ENCODE assay signal across 12 cellular contexts in genomic region chr22:49867303-49868250, GRCh38. TPM values are rescaled to one million over a fixed set of nuclear protein-coding genes. Genes with fewer than 3 reads are reported as not detected.
DNase-seq lines count a peak whose midpoint lies in the region; ATAC-seq and TF ChIP-seq lines count a peak whose summit lies in the region.
"Had no signal": no experiment of that assay in that cellular context is flagged by ENCODE, and none has a peak within 500 bp of the region (broad histone marks: within the 10 kb centered on the region; RNA-seq: fewer than 3 reads in every experiment).

No MANE protein-coding gene starts in this region.

- H3K4me3 ChIP-seq in CD4-positive, CD25-positive, alpha-beta regulatory T cell (ENCODE audit: low read depth, low read length), result peak overlapping the region; percentile 56
- H3K4me3 ChIP-seq in HL-60 (replicated peaks; ENCODE audit: insufficient read depth, low read length), result no peak overlapping the region
- H3K4me3 ChIP-seq in lower lobe of right lung, result no peak overlapping the region

- peak overlapping the region; percentile 71 to 91 (median 76) for H3K27ac Mint-ChIP-seq in CD4-positive, CD25-positive, alpha-beta regulatory T cell
- peak overlapping the region; percentile 91 for H3K27ac Mint-ChIP-seq in activated T-helper 2 cell treated with anti-CD3 and anti-CD28 coated beads, Interferon-gamma antibody, Interleukin-2, Interleukin-4, amounts not matched to agents 10 μg/mL and 5 μg/mL and 100 μg/mL, durations not matched to agents 14 hours and 24 hours and 36 hours

- no peak for ATAC-seq in CD4-positive, CD25-positive, alpha-beta regulatory T cell (ENCODE audit: low read depth in 2 of 2)
- ATAC-seq in lower lobe of right lung (peak; percentile 59 to 63), HG03045 (IDR thresholded peaks at IDR 0.05; ENCODE audit: unreplicated experiment) (no peak)
- ATAC-seq: Right ventricle myocardium inferior had no signal

- H3K4me1 ChIP-seq in CD4-positive, CD25-positive, alpha-beta regulatory T cell (ENCODE audit: control insufficient read depth, insufficient read depth, low read length, poor library complexity, severe bottlenecking), result peaks cover 27% of the 10 kb centered on the region
- peaks cover 1% of the 10 kb centered on the region for H3K4me1 ChIP-seq in lower lobe of right lung

- H3K9me3 ChIP-seq in CD4-positive, CD25-positive, alpha-beta regulatory T cell (ENCODE audit: control insufficient read depth in 2 of 2, low read length in 2 of 2), result peaks cover 12% of the 10 kb centered on the region in 2 experiments
- H3K9me3 ChIP-seq in lower lobe of right lung, result peaks cover 25% of the 10 kb centered on the region

- H3K4me3 Mint-ChIP-seq in CD4-positive, CD25-positive, alpha-beta regulatory T cell, result peak overlapping the region; percentile 42 to 75 (median 59)
- peak overlapping the region; percentile 42 for H3K4me3 Mint-ChIP-seq in activated T-helper 2 cell treated with anti-CD3 and anti-CD28 coated beads, Interferon-gamma antibody, Interleukin-2, Interleukin-4, amounts not matched to agents 10 μg/mL and 5 μg/mL and 100 μg/mL, durations not matched to agents 14 hours and 24 hours and 36 hours (ENCODE audit: low read depth)

- peaks cover 6% of the 10 kb centered on the region for H3K27me3 Mint-ChIP-seq in CD4-positive, CD25-positive, alpha-beta regulatory T cell
- H3K27me3 Mint-ChIP-seq in activated T-helper 2 cell treated with anti-CD3 and anti-CD28 coated beads, Interferon-gamma antibody, Interleukin-2, Interleukin-4, amounts not matched to agents 10 μg/mL and 5 μg/mL and 100 μg/mL, durations not matched to agents 14 hours and 24 hours and 36 hours (ENCODE audit: low read depth), result no peaks in the 10 kb centered on the region

- peaks cover 0 to 24% (median 5%) of the 10 kb centered on the region in 7 donors for H3K9me3 Mint-ChIP-seq in CD4-positive, CD25-positive, alpha-beta regulatory T cell
- peaks cover 51% of the 10 kb centered on the region for H3K9me3 Mint-ChIP-seq in activated T-helper 2 cell treated with anti-CD3 and anti-CD28 coated beads, Interferon-gamma antibody, Interleukin-2, Interleukin-4, amounts not matched to agents 10 μg/mL and 5 μg/mL and 100 μg/mL, durations not matched to agents 14 hours and 24 hours and 36 hours

- DNase-seq in CD4-positive, CD25-positive, alpha-beta regulatory T cell, result peak in 1 of 3 donors; percentile 28
- peak in 1 of 2 experiments; percentile 91 for DNase-seq in HL-60 (ENCODE audit: low read depth in 1 of 2, low spot score in 1 of 2)
- DNase-seq in activated T-helper 2 cell treated with anti-CD3 and anti-CD28 coated beads, Interferon-gamma antibody, Interleukin-2, Interleukin-4, amounts not matched to agents 10 μg/mL and 5 μg/mL and 100 μg/mL, durations not matched to agents 14 hours and 24 hours and 36 hours (ENCODE audit: low spot score), result no peak
- DNase-seq in lower lobe of right lung, result no peak
- DNase-seq in NCI-H1105 treated with DMSO at 0.1 percent for 48 hours (lab: John Stamatoyannopoulos, UW), result no peak
- DNase-seq in dedifferentiated amniotic fluid mesenchymal stem cell (ENCODE audit: extremely low spot score), result no peak
- DNase-seq in NCI-H1930 (lab: John Stamatoyannopoulos, UW), result no peak
- DNase-seq: kidney; NCI-H1105; stimulated activated naive CD4-positive, alpha-beta T cell treated with Interleukin-2 at 50 U/mL for 16 hours had no signal

- no peaks in the 10 kb centered on the region for H3K27me3 ChIP-seq in CD4-positive, CD25-positive, alpha-beta regulatory T cell (ENCODE audit: control insufficient read depth, insufficient read depth, low read length)
- no peaks in the 10 kb centered on the region for H3K27me3 ChIP-seq in HL-60 (ENCODE audit: insufficient read depth, poor library complexity, severe bottlenecking)
- no peaks in the 10 kb centered on the region for H3K27me3 ChIP-seq in lower lobe of right lung (ENCODE audit: low read depth)

- peaks cover 44 to 68% (median 54%) of the 10 kb centered on the region in 4 donors for H3K4me1 Mint-ChIP-seq in CD4-positive, CD25-positive, alpha-beta regulatory T cell
- peaks cover 57% of the 10 kb centered on the region for H3K4me1 Mint-ChIP-seq in activated T-helper 2 cell treated with anti-CD3 and anti-CD28 coated beads, Interferon-gamma antibody, Interleukin-2, Interleukin-4, amounts not matched to agents 10 μg/mL and 5 μg/mL and 100 μg/mL, durations not matched to agents 14 hours and 24 hours and 36 hours (ENCODE audit: low read depth)

- H3K36me3 ChIP-seq in CD4-positive, CD25-positive, alpha-beta regulatory T cell (ENCODE audit: control insufficient read depth, insufficient read depth, low read length), result no peaks in the 10 kb centered on the region
- no peaks in the 10 kb centered on the region for H3K36me3 ChIP-seq in lower lobe of right lung

- intact Hi-C loops in activated T-helper 2 cell treated with anti-CD3 and anti-CD28 coated beads, Interferon-gamma antibody, Interleukin-2, Interleukin-4, amounts not matched to agents 10 μg/mL and 5 μg/mL and 100 μg/mL, durations not matched to agents 14 hours and 24 hours and 36 hours (cut with micrococcal nuclease), result loop anchor here (5.0 kb wide), 1 partner anchor 40 kb away; the partner anchor contains the start of gene BRD1
- intact Hi-C loops in lower lobe of right lung (cut with DNase I), result no loop called here

- TF ChIP-seq CTCF in HL-60 (IDR thresholded peaks at IDR 0.05; ENCODE audit: insufficient read depth, low read length) (no peak), lower lobe of right lung (IDR thresholded peaks at IDR 0.05) (no peak)

- peaks cover 45% of the 10 kb centered on the region for H3K36me3 Mint-ChIP-seq in CD4-positive, CD25-positive, alpha-beta regulatory T cell
- H3K36me3 Mint-ChIP-seq in activated T-helper 2 cell treated with anti-CD3 and anti-CD28 coated beads, Interferon-gamma antibody, Interleukin-2, Interleukin-4, amounts not matched to agents 10 μg/mL and 5 μg/mL and 100 μg/mL, durations not matched to agents 14 hours and 24 hours and 36 hours (ENCODE audit: low read depth), result peaks cover 83% of the 10 kb centered on the region

- H3K27ac ChIP-seq in CD4-positive, CD25-positive, alpha-beta regulatory T cell (ENCODE audit: insufficient read depth, low read length, poor library complexity, severe bottlenecking), result peak overlapping the region; percentile 19
- H3K27ac ChIP-seq in HL-60 (replicated peaks) (peak overlapping the region; percentile 72), lower lobe of right lung (no peak overlapping the region)

RNA-seq across cellular contexts. Expression of gene ZBED4, which starts 13.9 kb away (rescaled TPM):
- total RNA-seq in CD4-positive, CD25-positive, alpha-beta regulatory T cell, result 17.1 TPM
- 1 to 10 TPM; 6.1 to 7.4 (median 6.9) TPM for polyA plus RNA-seq in CD4-positive, CD25-positive, alpha-beta regulatory T cell
- 25.2 and 25.6 TPM in 2 replicates for total RNA-seq in activated T-helper 2 cell treated with anti-CD3 and anti-CD28 coated beads, Interferon-gamma antibody, Interleukin-2, Interleukin-4, amounts not matched to agents 10 μg/mL and 5 μg/mL and 100 μg/mL, durations not matched to agents 14 hours and 24 hours and 36 hours
- total RNA-seq in lower lobe of right lung, result 12.7 TPM

RNA-seq across cellular contexts. Expression of gene BRD1, which starts 39.9 kb away (rescaled TPM):
- total RNA-seq in CD4-positive, CD25-positive, alpha-beta regulatory T cell, result 133 TPM
- 1 to 10 TPM; 2.0 to 2.4 (median 2.2) TPM for polyA plus RNA-seq in CD4-positive, CD25-positive, alpha-beta regulatory T cell
- total RNA-seq in activated T-helper 2 cell treated with anti-CD3 and anti-CD28 coated beads, Interferon-gamma antibody, Interleukin-2, Interleukin-4, amounts not matched to agents 10 μg/mL and 5 μg/mL and 100 μg/mL, durations not matched to agents 14 hours and 24 hours and 36 hours, result 41.3 and 46.2 TPM in 2 replicates
- total RNA-seq in lower lobe of right lung, result 37.4 TPM

RNA-seq across cellular contexts. Expression of gene ALG12, which starts 50.7 kb away (rescaled TPM):
- 18.1 TPM for total RNA-seq in CD4-positive, CD25-positive, alpha-beta regulatory T cell
- polyA plus RNA-seq in CD4-positive, CD25-positive, alpha-beta regulatory T cell, result 10 to 100 TPM; 12.6 to 16.9 (median 15.0) TPM
- 15.5 and 16.5 TPM in 2 replicates for total RNA-seq in activated T-helper 2 cell treated with anti-CD3 and anti-CD28 coated beads, Interferon-gamma antibody, Interleukin-2, Interleukin-4, amounts not matched to agents 10 μg/mL and 5 μg/mL and 100 μg/mL, durations not matched to agents 14 hours and 24 hours and 36 hours
- total RNA-seq in lower lobe of right lung, result 25.9 TPM

RNA-seq across cellular contexts. Expression of gene CRELD2, which starts 50.9 kb away (rescaled TPM):
- 37.8 TPM for total RNA-seq in CD4-positive, CD25-positive, alpha-beta regulatory T cell
- polyA plus RNA-seq in CD4-positive, CD25-positive, alpha-beta regulatory T cell, result 10 to 100 TPM; 22.4 to 38.2 (median 31.8) TPM
- total RNA-seq in activated T-helper 2 cell treated with anti-CD3 and anti-CD28 coated beads, Interferon-gamma antibody, Interleukin-2, Interleukin-4, amounts not matched to agents 10 μg/mL and 5 μg/mL and 100 μg/mL, durations not matched to agents 14 hours and 24 hours and 36 hours, result 49.9 and 52.9 TPM in 2 replicates
- total RNA-seq in lower lobe of right lung, result 42.7 TPM

Comparison
In these comparisons a context has a peak if more than half of its experiments do, and no peak if none do; other contexts are left out.
1. ATAC-seq: peak in lower lobe of right lung (2 of 2); none in CD4-positive, CD25-positive, alpha-beta regulatory T cell (0 of 2) and HG03045 (single experiment).